15 cellular contexts compared by ENCODE assay signal in genomic region chr12:50706606-50707005, GRCh38. TPM values are rescaled to one million over a fixed set of nuclear protein-coding genes. Genes with fewer than 3 reads are reported as not detected.
DNase-seq lines count a peak whose midpoint lies in the region; ATAC-seq and TF ChIP-seq lines count a peak whose summit lies in the region.
"Had no signal": no experiment of that assay in that cellular context is flagged by ENCODE, and none has a peak within 500 bp of the region (broad histone marks: within the 10 kb centered on the region; RNA-seq: fewer than 3 reads in every experiment).

No MANE protein-coding gene starts in this region.

- H3K27me3 ChIP-seq in A673 (replicated peaks; ENCODE audit: insufficient read depth, low read depth, low read length, poor library complexity) = no peaks in the 10 kb centered on the region
- H3K27me3 ChIP-seq: BLaER1 had no signal

- CTCF ChIA-PET in A673 (lab: Charles Lee) = no interaction called here

- BruUV-seq in A673 (replicated peaks; lab: Mats Ljungman, UMichigan) = no TSS peak

- TF ChIP-seq CTCF in A673 (conservative IDR thresholded peaks at IDR 0.05; ENCODE audit: low read depth, low read length) (no peak), AG10803 (conservative IDR thresholded peaks at IDR 0.05; ENCODE audit: low read length) (no peak)

- peaks cover 34% of the 10 kb centered on the region for H3K36me3 ChIP-seq in A673 (ENCODE audit: insufficient read depth, low read length, poor library complexity, severe bottlenecking)

- no peaks in the 10 kb centered on the region for H3K9me3 ChIP-seq in A673 (ENCODE audit: low read depth, low read length, poor library complexity, severe bottlenecking)
- H3K9me3 ChIP-seq: A549, BLaER1, HAP-1 had no signal

- peaks cover 36% of the 10 kb centered on the region for H3K4me1 ChIP-seq in A673 (ENCODE audit: insufficient read depth, low read length, poor library complexity, severe bottlenecking)
- H3K4me1 ChIP-seq: A549, BLaER1, HAP-1 had no signal

- ATAC-seq in left colon = no peak
- ATAC-seq: A549 had no signal

- no peak overlapping the region for H3K4me3 ChIP-seq in A673 (ENCODE audit: low read depth, low read length, poor library complexity, severe bottlenecking)
- no peak overlapping the region for H3K4me3 ChIP-seq in AG10803 (ENCODE audit: low read length)
- H3K4me3 ChIP-seq: A549, BLaER1, HAP-1 had no signal

- H3K27ac ChIP-seq in A673 (ENCODE audit: low read depth, low read length, poor library complexity, severe bottlenecking) = peak overlapping the region; percentile 63
- peak overlapping the region; percentile 43 for H3K27ac ChIP-seq in cingulate gyrus (ENCODE audit: low read depth, low read length)
- H3K27ac ChIP-seq: A549, BLaER1, HL-60 had no signal

- intact Hi-C loops in A673 (cut with micrococcal nuclease; ENCODE audit: unreplicated experiment) (no loop called here), left colon (cut with DNase I, micrococcal nuclease) (no loop called here)

- POLR2A ChIA-PET in A673 (lab: Charles Lee; ENCODE audit: low non-redundant PET) = interaction anchor here (0.7 kb wide), 1 partner anchor 267 kb away, joined by 3 read pairs; no protein-coding TSS in a partner anchor

- DNase-seq in A673 (ENCODE audit: low spot score) (peak; percentile 50), AG10803 (ENCODE audit: low read depth) (peak; percentile 32), fibroblast of peridontal ligament (ENCODE audit: extremely low read depth) (peak; percentile 38), NCI-H2081 treated with DMSO at 0.1 percent for 48 hours (lab: John Stamatoyannopoulos, UW) (no peak), globus pallidus (ENCODE audit: low spot score) (no peak), left colon (no peak)
- DNase-seq: AML-193; CD4-positive, CD25-positive, alpha-beta regulatory T cell; DMS53; GF-D8 had no signal

RNA-seq across cellular contexts. Expression of gene ATF1, which starts 57.3 kb away (rescaled TPM):
- total RNA-seq in A673 (2021) (37.9 and 42.3 TPM in 2 replicates), left colon (10 to 100 TPM; 35.8 to 36.4 TPM)

Comparison
In these comparisons a context has a peak if more than half of its experiments do, and no peak if none do; other contexts are left out.
1. DNase-seq: peak in A673 (single experiment), AG10803 (single experiment) and fibroblast of peridontal ligament (single experiment); none in NCI-H2081 treated with DMSO at 0.1 percent for 48 hours (single experiment), globus pallidus (single experiment) and left colon (0 of 2).